Comparison of ENCODE assay signal across 12 cellular contexts in the genomic region with DNA sequence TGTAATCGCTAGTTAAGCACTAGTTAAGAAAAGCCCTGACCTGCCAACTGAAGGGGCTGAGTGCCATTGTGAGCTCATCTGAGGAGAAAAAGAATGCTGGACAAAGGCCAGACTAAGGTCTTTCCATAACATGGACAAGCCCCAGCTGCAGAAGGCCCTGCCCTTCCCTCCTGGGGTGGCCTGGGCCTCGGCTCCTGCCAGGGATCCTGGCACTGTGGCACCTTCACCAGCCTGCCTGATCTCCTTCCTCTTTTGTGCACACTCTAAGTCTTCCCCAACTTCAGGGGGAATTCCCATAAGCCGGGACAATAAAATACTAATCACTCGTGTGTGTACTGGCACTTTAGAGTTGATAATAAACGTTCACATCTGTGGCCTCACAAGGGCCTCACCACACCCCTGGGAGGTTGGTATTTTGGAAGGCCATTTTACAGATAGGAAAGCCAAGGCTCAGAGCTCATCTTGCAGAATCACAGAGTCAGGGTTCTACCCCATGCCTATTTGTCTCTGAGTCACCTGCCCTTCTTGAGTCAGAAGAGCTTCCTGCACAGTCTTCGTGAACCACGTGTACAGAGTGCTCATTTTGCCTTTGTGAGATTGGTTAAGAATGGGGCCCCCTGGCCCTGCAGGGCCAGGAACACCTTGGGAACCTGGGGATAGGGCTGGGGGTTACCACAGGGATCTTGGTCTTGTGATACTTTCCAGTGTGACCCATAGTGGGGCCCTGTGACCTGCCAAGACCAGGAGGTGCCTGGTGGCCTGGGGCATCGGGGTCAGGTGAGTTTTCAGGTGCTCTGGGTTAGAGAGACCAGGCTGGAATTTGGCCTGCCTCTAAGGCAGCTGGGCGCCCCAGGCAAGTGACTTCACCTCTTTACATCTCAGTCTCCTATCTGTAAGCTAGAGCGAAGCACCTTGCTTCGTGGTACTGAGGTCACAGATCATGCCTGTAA. TPM values are rescaled to one million over a fixed set of nuclear protein-coding genes. Genes with fewer than 3 reads are reported as not detected.
DNase-seq lines count a peak whose midpoint lies in the region; ATAC-seq and TF ChIP-seq lines count a peak whose summit lies in the region.
"Had no signal": no experiment of that assay in that cellular context is flagged by ENCODE, and none has a peak within 500 bp of the region (broad histone marks: within the 10 kb centered on the region; RNA-seq: fewer than 3 reads in every experiment).

No MANE protein-coding gene starts in this region.

- no peaks in the 10 kb centered on the region for H3K27me3 ChIP-seq in tibial nerve

- no peak overlapping the region for H3K4me3 ChIP-seq in tibial nerve

- H3K4me3 Mint-ChIP-seq in CD14-positive monocyte: no peak overlapping the region
- no peak overlapping the region for H3K4me3 Mint-ChIP-seq in nephron progenitor cell
- H3K4me3 Mint-ChIP-seq: immature natural killer cell had no signal

- ATAC-seq in left colon (peak; percentile 71), HG03108 (IDR thresholded peaks at IDR 0.05; ENCODE audit: unreplicated experiment) (no peak)

- H3K9me3 Mint-ChIP-seq in CD14-positive monocyte: no peaks in the 10 kb centered on the region
- no peaks in the 10 kb centered on the region for H3K9me3 Mint-ChIP-seq in nephron progenitor cell
- H3K9me3 Mint-ChIP-seq: immature natural killer cell had no signal

- no peak overlapping the region for H3K27ac ChIP-seq in tibial nerve

- H3K9me3 ChIP-seq in tibial nerve: no peaks in the 10 kb centered on the region

- TF ChIP-seq EP300 in tibial nerve (IDR thresholded peaks at IDR 0.05): no peak

- 70 to 72% methylated on average over 11 of the region's 11 CpGs for whole genome bisulfite sequencing in tibial nerve, 2 donors

- no peaks in the 10 kb centered on the region for H3K4me1 ChIP-seq in tibial nerve

- H3K27me3 Mint-ChIP-seq in CD14-positive monocyte (ENCODE audit: low read depth in 3 of 3): peaks cover 1 to 5% (median 3%) of the 10 kb centered on the region in 3 donors
- peaks cover 15% of the 10 kb centered on the region for H3K27me3 Mint-ChIP-seq in nephron progenitor cell (ENCODE audit: low read depth, poor library complexity)

- peak; percentile 45 for DNase-seq in CD14-positive monocyte (ENCODE audit: low spot score)
- DNase-seq in Daoy (ENCODE audit: low read depth): peak; percentile 41
- DNase-seq in activated CD4-positive, alpha-beta T cell treated with anti-CD3 and anti-CD28 coated beads, Interleukin-2, amount 50 U/mL, for 48 hours: peak; percentile 17 to 31
- peak in 1 of 2 donors; percentile 10 for DNase-seq in left colon
- no peak for DNase-seq in nephron progenitor cell
- DNase-seq in tibial nerve (ENCODE audit: low spot score in 2 of 2): no peak
- DNase-seq: cerebellar nuclear complex, HCEC 1CT, immature natural killer cell, NCI-H2081 had no signal

- H3K36me3 Mint-ChIP-seq in CD14-positive monocyte (no peaks in the 10 kb centered on the region), nephron progenitor cell (ENCODE audit: low read depth) (no peaks in the 10 kb centered on the region)
- H3K36me3 Mint-ChIP-seq: immature natural killer cell had no signal

- H3K27ac Mint-ChIP-seq in CD14-positive monocyte: peak overlapping the region in 4 of 7 donors; percentile 13 to 51 (median 38)
- no peak overlapping the region for H3K27ac Mint-ChIP-seq in nephron progenitor cell
- H3K27ac Mint-ChIP-seq: immature natural killer cell had no signal

- intact Hi-C loops in CD14-positive monocyte (cut with micrococcal nuclease): no loop called here
- intact Hi-C loops in left colon (cut with DNase I, micrococcal nuclease): no loop called here

- H3K4me1 Mint-ChIP-seq in CD14-positive monocyte (peaks cover 15% of the 10 kb centered on the region), nephron progenitor cell (peaks cover 25% of the 10 kb centered on the region)
- H3K4me1 Mint-ChIP-seq: immature natural killer cell had no signal

- TF ChIP-seq POLR2A in tibial nerve (IDR thresholded peaks at IDR 0.05): no peak

- no peaks in the 10 kb centered on the region for H3K36me3 ChIP-seq in tibial nerve

- TF ChIP-seq CTCF in CD14-positive monocyte (IDR thresholded peaks at IDR 0.05): no peak
- no peak for TF ChIP-seq CTCF in nephron progenitor cell (IDR thresholded peaks at IDR 0.05)
- TF ChIP-seq CTCF in tibial nerve (IDR thresholded peaks at IDR 0.05): no peak

RNA-seq across cellular contexts. Expression of gene TMPRSS13, which starts 9.6 kb away (rescaled TPM):
- polyA plus RNA-seq in CD14-positive monocyte: under 1 TPM; 0.17 to 0.37 TPM
- 0.06 and 0.48 TPM in 2 replicates for total RNA-seq in Daoy (2014; rRNA removed; shearing (Covaris generic))
- total RNA-seq in left colon (under 1 TPM; 0.46 to 0.87 TPM), tibial nerve (1 to 10 TPM in 1 of 4 donors, under 1 TPM in 1, not detected in 2; 0.60 to 1.7 TPM)

RNA-seq across cellular contexts. Expression of gene FXYD6, which starts 43.1 kb away (rescaled TPM):
- 10 to 100 TPM; 36.4 to 44.1 TPM for polyA plus RNA-seq in CD14-positive monocyte
- 15.8 and 15.9 TPM in 2 replicates for total RNA-seq in Daoy (2014; rRNA removed; shearing (Covaris generic))
- 10 to 100 TPM in 1 of 2 donors, 1 to 10 TPM in 1; 4.4 to 37.2 TPM for total RNA-seq in left colon
- total RNA-seq in tibial nerve: 10 to 100 TPM; 29.4 to 74.1 (median 65.7) TPM
- total RNA-seq: T-helper 2 cell treated with Interferon-gamma antibody and Interleukin-4, amounts not matched to agents 100 ng/mL and 5 ng/mL, for 36 hours had no signal
- polyA plus RNA-seq: immature natural killer cell had no signal

Comparison
In these comparisons a context has a peak if more than half of its experiments do, and no peak if none do; other contexts are left out.
1. DNase-seq: peak in CD14-positive monocyte (single experiment), Daoy (single experiment) and activated CD4-positive, alpha-beta T cell treated with anti-CD3 and anti-CD28 coated beads, Interleukin-2, amount 50 U/mL, for 48 hours (2 of 2); none in nephron progenitor cell (single experiment) and tibial nerve (0 of 2).